Comparison of ENCODE assay signal across 1 cellular context in the genomic region with DNA sequence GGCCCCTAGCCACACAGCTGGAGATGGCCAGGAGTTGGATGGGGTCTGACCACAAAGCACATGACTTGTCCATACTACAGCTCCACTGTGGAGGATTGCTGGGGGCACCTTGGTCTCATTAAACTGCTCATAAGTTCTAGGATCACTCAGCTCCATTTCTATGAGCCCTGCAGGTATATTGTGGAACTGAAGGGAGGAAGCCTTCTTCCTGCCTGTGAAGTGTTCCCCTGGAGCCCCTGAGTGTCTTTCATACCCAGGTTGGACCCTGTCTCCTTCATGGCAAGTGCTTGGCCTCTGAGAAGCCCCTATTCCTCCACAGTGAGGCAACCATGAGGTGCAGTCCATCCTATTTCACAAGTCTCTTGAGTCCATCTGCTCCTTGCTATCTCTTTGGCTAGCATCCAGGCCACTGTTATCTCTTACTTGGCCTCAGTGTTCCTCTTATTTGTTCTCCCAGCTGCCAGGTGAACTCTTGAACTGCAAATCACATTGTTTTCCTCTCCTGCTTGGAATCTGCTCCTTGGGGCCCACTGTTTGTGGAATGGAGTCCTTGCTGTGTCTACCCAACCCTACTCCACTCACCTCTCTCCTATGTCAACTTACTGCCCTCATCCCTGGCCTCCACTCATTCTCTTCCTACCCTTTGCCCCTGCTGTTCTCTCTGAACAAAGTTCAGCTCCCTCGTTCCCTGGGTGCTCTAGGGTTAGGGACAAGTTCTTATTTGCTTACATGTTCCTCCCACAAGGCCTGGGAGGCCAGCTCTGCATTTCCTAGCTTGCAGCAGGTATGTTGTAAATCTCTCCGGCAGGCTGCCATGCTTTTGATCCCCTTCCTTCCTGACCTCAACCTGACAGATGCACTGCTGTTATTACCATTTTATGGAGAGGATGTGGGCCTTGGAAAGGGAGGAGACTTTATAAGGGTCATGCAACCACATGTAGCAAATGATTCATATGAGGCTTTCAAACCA.
TF ChIP-seq lines count a peak whose summit lies in the region.

No MANE protein-coding gene starts in this region.

TF ChIP-seq in endothelial cell of umbilical vein, 7 proteins besides CTCF, POLR2A, EP300 and RAD21 (continued from another document):
- no peak for TF ChIP-seq MAX (IDR thresholded peaks at IDR 0.05; ENCODE audit: insufficient read depth, insufficient read length)
- no peak for TF ChIP-seq JUN (IDR thresholded peaks at IDR 0.05; ENCODE audit: borderline replicate concordance, insufficient read depth, insufficient read length, low read depth)
- no peak for TF ChIP-seq MYC (IDR thresholded peaks at IDR 0.05; ENCODE audit: low read depth, low read length)
- TF ChIP-seq GATA2 (IDR thresholded peaks at IDR 0.05; ENCODE audit: insufficient read depth, insufficient read length, low read depth, low read length): no peak
- no peak for TF ChIP-seq POLR2AphosphoS5 (IDR thresholded peaks at IDR 0.05; ENCODE audit: insufficient read depth, low read depth, low read length)
- TF ChIP-seq FOS (IDR thresholded peaks at IDR 0.05; ENCODE audit: borderline replicate concordance, insufficient read depth, low read length): no peak
TF ChIP-seq in endothelial cell of umbilical vein: peak in this region for 0.
